8 cellular contexts compared by ENCODE assay signal in the genomic region with DNA sequence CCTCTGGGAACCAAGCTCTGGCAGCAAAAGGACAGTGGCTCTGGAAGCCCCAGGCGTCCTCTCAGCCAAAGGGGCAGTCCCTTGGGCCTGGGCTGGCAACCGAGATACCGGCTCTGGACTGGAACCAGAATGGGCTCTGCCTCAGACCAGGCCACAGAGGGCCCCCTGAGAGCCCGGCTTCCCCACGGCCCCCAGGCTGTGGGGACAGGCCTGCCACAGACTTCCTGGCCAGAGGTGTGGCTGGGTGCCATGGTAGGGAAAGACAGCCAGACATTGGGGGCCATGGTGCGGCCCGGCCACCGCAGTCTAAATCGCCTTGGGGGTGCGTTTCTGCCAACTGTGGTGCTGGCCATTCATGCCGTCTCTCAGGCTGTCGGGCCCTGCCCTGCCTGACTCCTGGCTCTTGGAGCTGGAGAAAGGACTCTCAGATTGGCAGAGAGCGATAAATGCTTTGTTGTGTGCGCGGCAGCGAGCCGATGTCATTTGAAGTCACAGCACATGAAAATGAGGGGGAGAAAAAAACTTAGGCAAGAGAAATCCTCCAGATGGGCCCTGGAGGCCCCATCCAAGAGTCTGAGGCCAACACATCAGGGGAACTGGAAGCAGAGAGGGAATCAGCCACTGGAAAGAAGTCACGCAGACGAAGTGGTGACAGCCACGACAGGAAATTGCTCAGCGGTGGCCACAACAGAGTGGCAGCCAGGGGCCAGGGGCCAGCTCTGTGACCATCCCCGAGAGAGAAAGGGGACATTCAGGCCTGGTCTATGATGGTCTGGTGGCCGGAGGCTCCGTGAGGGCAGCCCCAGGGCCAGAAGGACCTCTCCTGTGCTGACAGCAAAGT. TPM values are rescaled to one million over a fixed set of nuclear protein-coding genes. Genes with fewer than 3 reads are reported as not detected.
A peak's percentile ranks its signal among the peaks of the same experiment; 100 is the strongest.
DNase-seq lines count a peak whose midpoint lies in the region; ATAC-seq and TF ChIP-seq lines count a peak whose summit lies in the region.

No MANE protein-coding gene starts in this region.

- no peak overlapping the region for H4K5ac ChIP-seq in mesendoderm (ENCODE audit: low read length)

- no peak overlapping the region for H3K4ac ChIP-seq in mesendoderm (ENCODE audit: low read depth, low read length)

- H3K79me1 ChIP-seq in mesendoderm (ENCODE audit: low read length), result peaks cover 28% of the 10 kb centered on the region

- H3K56ac ChIP-seq in mesendoderm (ENCODE audit: low read length), result peak overlapping the region; percentile 76

- H3K4me3 ChIP-seq in cardiac fibroblast (replicated peaks in 1 of 2; ENCODE audit: low read depth in 2 of 2, low read length in 2 of 2) (no peak overlapping the region), mesendoderm (ENCODE audit: low read length) (no peak overlapping the region)

- ATAC-seq in GM18511 (IDR thresholded peaks at IDR 0.05; ENCODE audit: unreplicated experiment) (no peak), GM18858 (IDR thresholded peaks at IDR 0.05; ENCODE audit: unreplicated experiment) (no peak)

- no peak for DNase-seq in activated CD4-positive, alpha-beta T cell treated with anti-CD3 and anti-CD28 coated beads, Interleukin-2, amount 10 ng/mL, durations not matched to agents 24 days and 14 days
- no peak for DNase-seq in activated CD4-positive, alpha-beta T cell treated with anti-CD3 and anti-CD28 coated beads, Interleukin-2, amount 50 U/mL, for 4 hours
- peak; percentile 46 to 50 for DNase-seq in cardiac fibroblast (ENCODE audit: low read depth in 2 of 2)
- no peak for DNase-seq in mesendoderm
- no peak for DNase-seq in type B pancreatic cell (ENCODE audit: extremely low spot score, unreplicated experiment)
- DNase-seq in NCI-H510A treated with DMSO at 0.1 percent for 48 hours (lab: John Stamatoyannopoulos, UW), result no peak

- no peaks in the 10 kb centered on the region for H3K9me3 Mint-ChIP-seq in activated CD4-positive, alpha-beta T cell treated with anti-CD3 and anti-CD28 coated beads, Interleukin-2, amount 10 ng/mL, durations not matched to agents 24 days and 14 days
- no peaks in the 10 kb centered on the region for H3K9me3 Mint-ChIP-seq in type B pancreatic cell

- H3K27me3 Mint-ChIP-seq in activated CD4-positive, alpha-beta T cell treated with anti-CD3 and anti-CD28 coated beads, Interleukin-2, amount 10 ng/mL, durations not matched to agents 24 days and 14 days, result no peaks in the 10 kb centered on the region
- no peaks in the 10 kb centered on the region for H3K27me3 Mint-ChIP-seq in type B pancreatic cell

- peaks cover 4% of the 10 kb centered on the region for H3K36me3 Mint-ChIP-seq in activated CD4-positive, alpha-beta T cell treated with anti-CD3 and anti-CD28 coated beads, Interleukin-2, amount 10 ng/mL, durations not matched to agents 24 days and 14 days (ENCODE audit: low read depth)
- H3K36me3 Mint-ChIP-seq in type B pancreatic cell, result peaks cover 3% of the 10 kb centered on the region

- no peak overlapping the region for H4K8ac ChIP-seq in mesendoderm (ENCODE audit: low read depth, low read length)

- no CpG with 5 or more reads among the region's 24 CpGs for WGBS in mesendoderm (ENCODE audit: extremely low coverage, insufficient coverage, low lambda C conversion rate)

- H3K27ac ChIP-seq in mesendoderm (ENCODE audit: low read depth, low read length), result peak overlapping the region; percentile 34

- peak overlapping the region; percentile 56 for H3K27ac Mint-ChIP-seq in activated CD4-positive, alpha-beta T cell treated with anti-CD3 and anti-CD28 coated beads, Interleukin-2, amount 10 ng/mL, durations not matched to agents 24 days and 14 days
- H3K27ac Mint-ChIP-seq in type B pancreatic cell, result peak overlapping the region; percentile 89

- H3K18ac ChIP-seq in mesendoderm (ENCODE audit: low read length), result peak overlapping the region; percentile 16

- intact Hi-C loops in activated CD4-positive, alpha-beta T cell treated with anti-CD3 and anti-CD28 coated beads, Interleukin-2, amount 10 ng/mL, durations not matched to agents 24 days and 14 days (cut with micrococcal nuclease), result no loop called here

- no peak for TF ChIP-seq CTCF in cardiac fibroblast (IDR thresholded peaks at IDR 0.05; ENCODE audit: low read depth, low read length)
- no peak for TF ChIP-seq CTCF in type B pancreatic cell (conservative IDR thresholded peaks at IDR 0.05)

- H3K4me1 ChIP-seq in mesendoderm (ENCODE audit: control insufficient read depth, low read depth, low read length), result peaks cover 18% of the 10 kb centered on the region

- no peaks in the 10 kb centered on the region for H3K27me3 ChIP-seq in mesendoderm (ENCODE audit: insufficient read depth, low read length, poor library complexity)

- H3K9ac ChIP-seq in mesendoderm (ENCODE audit: low read length), result peak overlapping the region; percentile 40

- H2BK120ac ChIP-seq in mesendoderm (ENCODE audit: low read depth, low read length), result no peak overlapping the region

- H3K4me3 Mint-ChIP-seq in activated CD4-positive, alpha-beta T cell treated with anti-CD3 and anti-CD28 coated beads, Interleukin-2, amount 10 ng/mL, durations not matched to agents 24 days and 14 days, result peak overlapping the region; percentile 19
- H3K4me3 Mint-ChIP-seq in type B pancreatic cell, result peak overlapping the region; percentile 69

- no peak overlapping the region for H3K23ac ChIP-seq in mesendoderm (ENCODE audit: low read length)

- no peak overlapping the region for H3K4me2 ChIP-seq in mesendoderm (ENCODE audit: low read length)

- no peaks in the 10 kb centered on the region for H3K36me3 ChIP-seq in mesendoderm (ENCODE audit: control insufficient read depth, insufficient read depth, low read length)

- no peak overlapping the region for H2BK15ac ChIP-seq in mesendoderm (replicated peaks; ENCODE audit: low read depth)

- peaks cover 48% of the 10 kb centered on the region for H3K4me1 Mint-ChIP-seq in activated CD4-positive, alpha-beta T cell treated with anti-CD3 and anti-CD28 coated beads, Interleukin-2, amount 10 ng/mL, durations not matched to agents 24 days and 14 days
- H3K4me1 Mint-ChIP-seq in type B pancreatic cell (ENCODE audit: unreplicated experiment), result peaks cover 30% of the 10 kb centered on the region

- H2BK5ac ChIP-seq in mesendoderm (ENCODE audit: low read length), result no peak overlapping the region

- H2AK5ac ChIP-seq in mesendoderm (ENCODE audit: low read length), result no peak overlapping the region

- H3K79me2 ChIP-seq in mesendoderm (ENCODE audit: control insufficient read depth, insufficient read depth, low read length), result peaks cover 4% of the 10 kb centered on the region

RNA-seq across cellular contexts. Expression of a gene that starts 26.5 kb away (rescaled TPM):
- 53.8 and 56.8 TPM in 2 replicates for total RNA-seq in activated CD4-positive, alpha-beta T cell treated with anti-CD3 and anti-CD28 coated beads, Interleukin-2, amount 10 ng/mL, durations not matched to agents 24 days and 14 days
- 103 TPM for polyA plus RNA-seq in mesendoderm (2013, experiment 1 of 2)
- 105 TPM for polyA plus RNA-seq in mesendoderm (2013, experiment 2 of 2)
- 74.4 and 87.2 TPM in 2 replicates for total RNA-seq in type B pancreatic cell (ENCODE audit: low replicate concordance)

RNA-seq across cellular contexts. Expression of a gene that starts 28.6 kb away (rescaled TPM):
- 99.4 and 103 TPM in 2 replicates for total RNA-seq in activated CD4-positive, alpha-beta T cell treated with anti-CD3 and anti-CD28 coated beads, Interleukin-2, amount 10 ng/mL, durations not matched to agents 24 days and 14 days
- 107 TPM for polyA plus RNA-seq in mesendoderm (2013, experiment 1 of 2)
- polyA plus RNA-seq in mesendoderm (2013, experiment 2 of 2), result 110 TPM
- total RNA-seq in type B pancreatic cell (ENCODE audit: low replicate concordance), result 25.7 and 46.3 TPM in 2 replicates

RNA-seq across cellular contexts. Expression of a gene that starts 30.5 kb away (rescaled TPM):
- total RNA-seq in activated CD4-positive, alpha-beta T cell treated with anti-CD3 and anti-CD28 coated beads, Interleukin-2, amount 10 ng/mL, durations not matched to agents 24 days and 14 days, result 20.6 and 21.0 TPM in 2 replicates
- 10.3 TPM for polyA plus RNA-seq in mesendoderm (2013, experiment 1 of 2)
- 10.5 TPM for polyA plus RNA-seq in mesendoderm (2013, experiment 2 of 2)
- total RNA-seq in type B pancreatic cell (ENCODE audit: low replicate concordance), result 43.5 and 43.6 TPM in 2 replicates

RNA-seq across cellular contexts. Expression of a gene that starts 35.2 kb away (rescaled TPM):
- total RNA-seq in activated CD4-positive, alpha-beta T cell treated with anti-CD3 and anti-CD28 coated beads, Interleukin-2, amount 10 ng/mL, durations not matched to agents 24 days and 14 days, result 14.2 and 16.8 TPM in 2 replicates
- polyA plus RNA-seq in mesendoderm (2013, experiment 1 of 2), result 29.0 TPM
- polyA plus RNA-seq in mesendoderm (2013, experiment 2 of 2), result 28.2 TPM
- total RNA-seq in type B pancreatic cell (ENCODE audit: low replicate concordance), result 42.5 and 96.9 TPM in 2 replicates

Comparison
In these comparisons a context has a peak if more than half of its experiments do, and no peak if none do; other contexts are left out.
1. DNase-seq: peak in cardiac fibroblast (2 of 2); none in activated CD4-positive, alpha-beta T cell treated with anti-CD3 and anti-CD28 coated beads, Interleukin-2, amount 10 ng/mL, durations not matched to agents 24 days and 14 days (single experiment), activated CD4-positive, alpha-beta T cell treated with anti-CD3 and anti-CD28 coated beads, Interleukin-2, amount 50 U/mL, for 4 hours (0 of 2), mesendoderm (single experiment), type B pancreatic cell (single experiment) and NCI-H510A treated with DMSO at 0.1 percent for 48 hours (single experiment).